20 cellular contexts compared by ENCODE assay signal in the genomic region with DNA sequence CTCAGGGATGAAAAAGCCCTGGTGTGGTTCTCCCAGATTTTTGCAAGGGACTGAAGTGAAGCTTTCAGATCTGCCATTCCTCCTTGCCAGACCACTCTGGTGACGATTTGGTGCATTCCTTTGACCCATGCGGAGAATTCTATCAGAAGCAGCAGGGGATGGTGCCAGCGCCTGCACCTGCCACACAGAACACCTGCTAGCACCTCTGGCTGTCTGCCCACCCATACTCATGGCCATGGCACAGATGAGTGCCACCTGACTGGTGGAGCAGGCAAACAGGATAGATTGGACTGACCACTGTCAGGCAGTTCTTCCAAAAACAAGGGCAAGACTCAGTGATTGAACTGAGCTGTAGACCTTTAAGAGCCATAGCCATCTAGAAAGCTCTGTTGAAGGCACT.
DNase-seq lines count a peak whose midpoint lies in the region; ATAC-seq and TF ChIP-seq lines count a peak whose summit lies in the region.
"Had no signal": no experiment of that assay in that cellular context is flagged by ENCODE, and none has a peak within 500 bp of the region (broad histone marks: within the 10 kb centered on the region; RNA-seq: fewer than 3 reads in every experiment).

No MANE protein-coding gene starts in this region.

- H3K27me3 ChIP-seq in thyroid gland (no peaks in the 10 kb centered on the region), ascending aorta (no peaks in the 10 kb centered on the region)
- H3K27me3 ChIP-seq: brain microvascular endothelial cell, esophagus muscularis mucosa, neutrophil had no signal

- H3K36me3 ChIP-seq in OCI-LY7 (ENCODE audit: insufficient read depth, low read length), result no peaks in the 10 kb centered on the region
- no peaks in the 10 kb centered on the region for H3K36me3 ChIP-seq in thyroid gland
- H3K36me3 ChIP-seq in ascending aorta, result no peaks in the 10 kb centered on the region
- H3K36me3 ChIP-seq: brain microvascular endothelial cell, esophagus muscularis mucosa, neutrophil had no signal

- no peak overlapping the region for H2AFZ ChIP-seq in OCI-LY7 (ENCODE audit: low read length)

- ATAC-seq in HG02571 (IDR thresholded peaks at IDR 0.05; ENCODE audit: unreplicated experiment), result no peak
- ATAC-seq: activated CD4-positive, alpha-beta T cell treated with anti-CD3 and anti-CD28 coated beads for 36 hours; HepG2 had no signal

- H3K27ac ChIP-seq in OCI-LY7 (ENCODE audit: low read depth, low read length, poor library complexity, severe bottlenecking), result no peak overlapping the region
- no peak overlapping the region for H3K27ac ChIP-seq in thyroid gland
- H3K27ac ChIP-seq in ascending aorta, result no peak overlapping the region
- H3K27ac ChIP-seq: brain microvascular endothelial cell, esophagus muscularis mucosa, neutrophil, psoas muscle, RWPE1 had no signal

- POLR2A ChIA-PET in OCI-LY7 (lab: Charles Lee), result interaction anchor here (1.3 to 2.8 kb wide), 4 partner anchors 11 to 75 kb away, joined by 3 to 12 read pairs (median 6); no protein-coding TSS in a partner anchor

- H3K4me1 ChIP-seq in OCI-LY7 (ENCODE audit: insufficient read depth, low read length, poor library complexity, severe bottlenecking) (peaks cover 90% of the 10 kb centered on the region), thyroid gland (peaks cover 0 to 3% of the 10 kb centered on the region in 2 donors), ascending aorta (no peaks in the 10 kb centered on the region)

- peak overlapping the region; percentile 77 for H3K4me2 ChIP-seq in OCI-LY7 (ENCODE audit: low read length)

- H3K9me3 ChIP-seq in OCI-LY7 (ENCODE audit: low read length), result no peaks in the 10 kb centered on the region; the same call in 1 of the 2 replicates
- H3K9me3 ChIP-seq in thyroid gland, result no peaks in the 10 kb centered on the region
- no peaks in the 10 kb centered on the region for H3K9me3 ChIP-seq in ascending aorta
- H3K9me3 ChIP-seq: esophagus muscularis mucosa, neutrophil, psoas muscle had no signal

- intact Hi-C loops in OCI-LY7 (cut with micrococcal nuclease; ENCODE audit: unreplicated experiment), result loop anchor here (5.0 to 10.0 kb wide), 2 partner anchors 81 to 858 kb away; a partner anchor contains a TSS
- intact Hi-C loops in thyroid gland (cut with DNase I), result no loop called here
- intact Hi-C loops in ascending aorta (cut with DNase I), result no loop called here

- DNase-seq in NCI-H2081 (lab: John Stamatoyannopoulos, UW) (peak; percentile 53 to 84), NCI-H2081 treated with DMSO at 0.1 percent for 48 hours (lab: John Stamatoyannopoulos, UW) (no peak), NCI-H1105 treated with DMSO at 0.1 percent for 48 hours (lab: John Stamatoyannopoulos, UW) (peak; percentile 85), OCI-LY7 (ENCODE audit: low spot score) (no peak), thyroid gland (peak; percentile 70 to 75), ascending aorta (ENCODE audit: low spot score in 2 of 2) (no peak), activated gamma-delta T cell (lab: John Stamatoyannopoulos, UW) (no peak)
- DNase-seq: activated CD4-positive, alpha-beta T cell treated with anti-CD3 and anti-CD28 coated beads for 36 hours; activated CD8-positive, alpha-beta memory T cell treated with anti-CD3 and anti-CD28 coated beads for 24 hours; activated T-cell treated with anti-CD3 and anti-CD28 coated beads, Interleukin-2, amount 50 U/mL, for 1 hour; AML-193; brain microvascular endothelial cell; H7; mesenchymal stem cell; psoas muscle had no signal

- H4K20me1 ChIP-seq in OCI-LY7 (ENCODE audit: insufficient read depth, low read length), result no peaks in the 10 kb centered on the region

- TF ChIP-seq POLR2A in thyroid gland (IDR thresholded peaks at IDR 0.05), result no peak

- BruUV-seq in OCI-LY7 (replicated peaks; lab: Mats Ljungman, UMichigan), result no TSS peak

- no peak overlapping the region for H3K4me3 ChIP-seq in OCI-LY7 (ENCODE audit: low read depth, low read length, poor library complexity, severe bottlenecking)
- no peak overlapping the region for H3K4me3 ChIP-seq in thyroid gland (replicated peaks in 1 of 3)
- no peak overlapping the region for H3K4me3 ChIP-seq in ascending aorta
- H3K4me3 ChIP-seq: esophagus muscularis mucosa, psoas muscle had no signal

- CTCF ChIA-PET in OCI-LY7 (lab: Charles Lee; ENCODE audit: unreplicated experiment), result interaction anchor here (0.8 kb wide), 1 partner anchor 9 kb away, joined by 3 read pairs; no protein-coding TSS in a partner anchor

- no peaks in the 10 kb centered on the region for H3K9me2 ChIP-seq in OCI-LY7 (ENCODE audit: insufficient read depth, low read length)

- TF ChIP-seq CTCF in OCI-LY7 (conservative IDR thresholded peaks at IDR 0.05; ENCODE audit: low read length) (no peak), thyroid gland (IDR thresholded peaks at IDR 0.05) (no peak), ascending aorta (IDR thresholded peaks at IDR 0.05) (no peak)

- WGBS in thyroid gland, 2 donors, result 68 to 73% methylated on average over 3 of the region's 3 CpGs

- H3K79me2 ChIP-seq in OCI-LY7 (ENCODE audit: insufficient read depth, low read depth, low read length), result peaks cover 97% of the 10 kb centered on the region

Comparison
In these comparisons a context has a peak if more than half of its experiments do, and no peak if none do; other contexts are left out.
1. DNase-seq: peak in NCI-H2081 (2 of 2), NCI-H1105 treated with DMSO at 0.1 percent for 48 hours (single experiment) and thyroid gland (2 of 2); none in NCI-H2081 treated with DMSO at 0.1 percent for 48 hours (single experiment), OCI-LY7 (single experiment), ascending aorta (0 of 2) and activated gamma-delta T cell (single experiment).